ENCODE assay signal across 13 cellular contexts in the genomic region with DNA sequence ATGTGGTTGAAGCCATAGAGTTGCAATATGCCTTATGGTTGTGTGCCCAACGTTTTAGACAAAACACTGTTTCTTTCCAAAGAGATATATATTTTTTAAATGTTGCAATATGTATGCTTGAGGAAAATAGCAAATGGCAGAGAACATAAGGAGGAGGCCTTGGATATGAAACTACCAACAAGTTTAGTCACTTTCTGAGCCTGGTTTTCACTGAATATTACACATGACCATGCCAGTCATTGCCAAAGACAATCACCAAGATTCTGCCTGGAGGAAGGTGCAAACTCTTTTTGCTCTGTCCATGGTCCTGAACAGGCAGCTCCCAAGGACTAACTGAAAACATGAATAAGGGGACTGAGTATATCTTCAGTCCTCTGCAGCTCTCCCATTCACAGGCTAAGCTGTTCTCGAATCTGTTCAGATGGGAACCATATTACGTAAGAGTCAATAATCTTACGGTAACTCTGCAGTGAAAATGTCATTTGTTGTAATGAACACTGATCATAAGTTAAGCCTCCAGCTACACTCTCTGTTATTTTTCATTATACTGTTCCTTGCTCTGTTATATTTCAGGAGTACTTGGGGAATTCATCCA.
A peak's percentile ranks its signal among the peaks of the same experiment; 100 is the strongest.
DNase-seq lines count a peak whose midpoint lies in the region; ATAC-seq and TF ChIP-seq lines count a peak whose summit lies in the region.
"Had no signal": no experiment of that assay in that cellular context is flagged by ENCODE, and none has a peak within 500 bp of the region (broad histone marks: within the 10 kb centered on the region; RNA-seq: fewer than 3 reads in every experiment).

No MANE protein-coding gene starts in this region.

- peak; percentile 73 for DNase-seq in activated CD4-positive, alpha-beta T cell treated with anti-CD3 and anti-CD28 coated beads, Interleukin-2, amount 10 ng/mL, durations not matched to agents 24 days and 14 days
- DNase-seq in activated CD4-positive, alpha-beta T cell treated with anti-CD3 and anti-CD28 coated beads, Interleukin-2, amount 50 U/mL, for 1 hour, result no peak
- DNase-seq in NT2/D1 (ENCODE audit: low read depth, low spot score) (peak; percentile 39), epithelial cell of esophagus (ENCODE audit: low read depth) (peak; percentile 67), retina (peak; percentile 16), HuH-7.5 (ENCODE audit: low spot score) (no peak)
- DNase-seq: activated naive CD4-positive, alpha-beta T cell treated with Interleukin-2 at 50 U/mL for 16 hours; BE2C; hypothalamus had no signal

- H3K4me1 ChIP-seq in NT2/D1 (ENCODE audit: insufficient read depth, insufficient read length), result no peaks in the 10 kb centered on the region
- H3K4me1 ChIP-seq: BE2C, vagina had no signal

- H3K36me3 ChIP-seq in NT2/D1 (ENCODE audit: insufficient read depth, insufficient read length, low read length), result no peaks in the 10 kb centered on the region
- H3K36me3 ChIP-seq: BE2C, vagina had no signal

- no peak for ATAC-seq in GM19328 (IDR thresholded peaks at IDR 0.05; ENCODE audit: unreplicated experiment)
- no peak for ATAC-seq in HG02678 (IDR thresholded peaks at IDR 0.05; ENCODE audit: unreplicated experiment)
- ATAC-seq: Right ventricle myocardium inferior had no signal

- H3K27me3 ChIP-seq in NT2/D1 (ENCODE audit: insufficient read depth, insufficient read length), result no peaks in the 10 kb centered on the region
- H3K27me3 ChIP-seq: BE2C, vagina had no signal

- no peak overlapping the region for H3K27ac Mint-ChIP-seq in activated CD4-positive, alpha-beta T cell treated with anti-CD3 and anti-CD28 coated beads, Interleukin-2, amount 10 ng/mL, durations not matched to agents 24 days and 14 days

- peaks cover 21% of the 10 kb centered on the region for H3K9me3 Mint-ChIP-seq in activated CD4-positive, alpha-beta T cell treated with anti-CD3 and anti-CD28 coated beads, Interleukin-2, amount 10 ng/mL, durations not matched to agents 24 days and 14 days

- intact Hi-C loops in activated CD4-positive, alpha-beta T cell treated with anti-CD3 and anti-CD28 coated beads, Interleukin-2, amount 10 ng/mL, durations not matched to agents 24 days and 14 days (cut with micrococcal nuclease), result no loop called here

- TF ChIP-seq CTCF in epithelial cell of esophagus (IDR thresholded peaks at IDR 0.05; ENCODE audit: insufficient read depth, low read depth, low read length, missing control alignments), result no peak

- H3K4me3 Mint-ChIP-seq in activated CD4-positive, alpha-beta T cell treated with anti-CD3 and anti-CD28 coated beads, Interleukin-2, amount 10 ng/mL, durations not matched to agents 24 days and 14 days, result no peak overlapping the region

- H3K4me3 ChIP-seq in NT2/D1 (ENCODE audit: insufficient read length, low read depth) (no peak overlapping the region), epithelial cell of esophagus (ENCODE audit: low read length) (no peak overlapping the region)
- H3K4me3 ChIP-seq: vagina had no signal

- H3K4me1 Mint-ChIP-seq in activated CD4-positive, alpha-beta T cell treated with anti-CD3 and anti-CD28 coated beads, Interleukin-2, amount 10 ng/mL, durations not matched to agents 24 days and 14 days, result no peaks in the 10 kb centered on the region

- H3K9me3 ChIP-seq in NT2/D1 (ENCODE audit: insufficient read depth, low read length), result no peaks in the 10 kb centered on the region
- H3K9me3 ChIP-seq: BE2C, vagina had no signal

- no peaks in the 10 kb centered on the region for H3K27me3 Mint-ChIP-seq in activated CD4-positive, alpha-beta T cell treated with anti-CD3 and anti-CD28 coated beads, Interleukin-2, amount 10 ng/mL, durations not matched to agents 24 days and 14 days

- no peak overlapping the region for H3K9ac ChIP-seq in NT2/D1 (ENCODE audit: insufficient read length, low read depth)

- no peaks in the 10 kb centered on the region for H3K36me3 Mint-ChIP-seq in activated CD4-positive, alpha-beta T cell treated with anti-CD3 and anti-CD28 coated beads, Interleukin-2, amount 10 ng/mL, durations not matched to agents 24 days and 14 days (ENCODE audit: low read depth)

Comparison
In these comparisons a context has a peak if more than half of its experiments do, and no peak if none do; other contexts are left out.
1. DNase-seq: peak in activated CD4-positive, alpha-beta T cell treated with anti-CD3 and anti-CD28 coated beads, Interleukin-2, amount 10 ng/mL, durations not matched to agents 24 days and 14 days (single experiment), NT2/D1 (single experiment), epithelial cell of esophagus (single experiment) and retina (single experiment); none in activated CD4-positive, alpha-beta T cell treated with anti-CD3 and anti-CD28 coated beads, Interleukin-2, amount 50 U/mL, for 1 hour (single experiment) and HuH-7.5 (single experiment).